Comparison of ENCODE assay signal across 21 cellular contexts in the genomic region with DNA sequence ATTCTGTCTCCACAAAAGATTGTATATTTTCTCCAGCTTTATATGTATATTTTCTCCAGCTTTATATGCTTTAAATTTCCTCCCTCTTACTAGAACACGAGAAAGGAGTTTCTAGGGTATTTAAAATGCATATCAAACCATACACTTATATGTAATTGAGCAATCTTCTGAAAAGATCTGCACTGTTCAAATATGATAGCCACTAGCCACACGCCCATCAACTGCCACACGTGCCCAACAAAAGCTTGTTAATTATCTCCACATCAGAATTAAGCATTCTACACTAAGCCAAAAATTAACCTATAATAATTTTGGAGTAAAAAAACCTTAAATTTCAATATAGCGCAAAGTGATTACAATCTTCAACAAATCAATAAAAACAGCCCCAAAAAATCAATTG. TPM values are rescaled to one million over a fixed set of nuclear protein-coding genes. Genes with fewer than 3 reads are reported as not detected.
DNase-seq lines count a peak whose midpoint lies in the region; ATAC-seq and TF ChIP-seq lines count a peak whose summit lies in the region.
"Had no signal": no experiment of that assay in that cellular context is flagged by ENCODE, and none has a peak within 500 bp of the region (broad histone marks: within the 10 kb centered on the region; RNA-seq: fewer than 3 reads in every experiment).

No MANE protein-coding gene starts in this region.

- TF ChIP-seq CTCF in Loucy (conservative IDR thresholded peaks at IDR 0.05; ENCODE audit: low read length) (no peak), osteoblast (IDR thresholded peaks at IDR 0.05; ENCODE audit: extremely low read depth, low read depth, low read length) (no peak), GM10248 (IDR thresholded peaks at IDR 0.05; ENCODE audit: control extremely low read depth, extremely low read depth, low read depth, missing control alignments) (no peak), neural progenitor cell (IDR thresholded peaks at IDR 0.05) (no peak)

- H2AFZ ChIP-seq in Loucy (ENCODE audit: low read length): no peak overlapping the region
- H2AFZ ChIP-seq in osteoblast (ENCODE audit: low read length): no peak overlapping the region
- no peak overlapping the region for H2AFZ ChIP-seq in neural progenitor cell (replicated peaks)

- H3K9ac ChIP-seq in Loucy (ENCODE audit: low read depth, low read length, poor library complexity, severe bottlenecking) (peak overlapping the region; percentile 55), neural progenitor cell (no peak overlapping the region)

- H3K36me3 ChIP-seq in Loucy (ENCODE audit: insufficient read depth, low read length) (no peaks in the 10 kb centered on the region), osteoblast (ENCODE audit: insufficient read depth, low read length) (no peaks in the 10 kb centered on the region), neural progenitor cell (no peaks in the 10 kb centered on the region)
- H3K36me3 ChIP-seq: BE2C had no signal

- peak overlapping the region; percentile 27 for H3K27ac ChIP-seq in osteoblast (ENCODE audit: low read depth, low read length)
- no peak overlapping the region for H3K27ac ChIP-seq in neural progenitor cell
- H3K27ac ChIP-seq: HL-60 had no signal

- no peak for ATAC-seq in Right ventricle myocardium inferior
- ATAC-seq: GM12878 had no signal

- H3K79me2 ChIP-seq in Loucy (ENCODE audit: insufficient read depth, low read length) (peaks cover 52% of the 10 kb centered on the region), osteoblast (ENCODE audit: insufficient read depth, low read length) (peaks cover 61% of the 10 kb centered on the region), neural progenitor cell (ENCODE audit: low read depth) (peaks cover 42% of the 10 kb centered on the region)

- H3K4me1 ChIP-seq in Loucy (ENCODE audit: insufficient read depth, low read length, poor library complexity, severe bottlenecking): peaks cover 24% of the 10 kb centered on the region
- peaks cover 13% of the 10 kb centered on the region for H3K4me1 ChIP-seq in osteoblast (ENCODE audit: insufficient read depth, low read length)
- H3K4me1 ChIP-seq in neural progenitor cell: no peaks in the 10 kb centered on the region
- H3K4me1 ChIP-seq: BE2C had no signal

- H3K9me3 Mint-ChIP-seq in neural progenitor cell: peaks cover 24% of the 10 kb centered on the region

- DNase-seq in NCI-H748 treated with DMSO at 0.1 percent for 48 hours (lab: John Stamatoyannopoulos, UW): peak; percentile 15
- DNase-seq in erythroblast (lab: John Stamatoyannopoulos, UW): peak; percentile 64 to 88
- no peak for DNase-seq in osteoblast (ENCODE audit: insufficient read length, low spot score, missing footprints)
- no peak for DNase-seq in GM10248 (ENCODE audit: extremely low spot score)
- no peak for DNase-seq in neural progenitor cell (ENCODE audit: low spot score)
- DNase-seq in Right ventricle myocardium inferior (ENCODE audit: missing footprints): no peak
- DNase-seq: ACHN; BE2C; C1 segment of cervical spinal cord; CD4-positive, CD25-positive, alpha-beta regulatory T cell; CD8-positive, alpha-beta memory T cell; COR-L47; DMS 273 treated with DMSO at 0.1 percent for 48 hours; DMS79; GF-D8; GOT3; H7; HFFc6 had no signal

- H3F3A ChIP-seq in Loucy (ENCODE audit: low read depth) (peaks cover 6% of the 10 kb centered on the region; the same call in 1 of the 2 replicates), neural progenitor cell (ENCODE audit: low read depth) (no peaks in the 10 kb centered on the region)

- CTCF ChIA-PET in GM10248 (lab: Yijun Ruan, JAX): interaction anchor here (1.2 to 1.7 kb wide), 4 partner anchors 12 to 92 kb away, joined by 3 to 4 read pairs (median 3); no protein-coding TSS in a partner anchor

- H3K4me2 ChIP-seq in Loucy (ENCODE audit: low read depth, low read length, poor library complexity, severe bottlenecking): peak overlapping the region; percentile 79
- peak overlapping the region; percentile 1 for H3K4me2 ChIP-seq in osteoblast (ENCODE audit: insufficient read depth, low read length)
- H3K4me2 ChIP-seq in neural progenitor cell: no peak overlapping the region

- H4K20me1 ChIP-seq in Loucy (ENCODE audit: insufficient read depth, low read length, poor library complexity, severe bottlenecking) (no peaks in the 10 kb centered on the region), osteoblast (ENCODE audit: insufficient read depth, low read length) (peaks cover 16% of the 10 kb centered on the region), neural progenitor cell (ENCODE audit: low read depth) (no peaks in the 10 kb centered on the region)

- H3K4me3 ChIP-seq in Loucy (ENCODE audit: low read length, poor library complexity, severe bottlenecking): peak overlapping the region; percentile 63
- no peak overlapping the region for H3K4me3 ChIP-seq in osteoblast (ENCODE audit: insufficient read depth, low read length)
- H3K4me3 ChIP-seq in neural progenitor cell: no peak overlapping the region
- H3K4me3 ChIP-seq: GM12878 had no signal

- POLR2A ChIA-PET in GM10248 (lab: Yijun Ruan, JAX): no interaction called here

- no peak overlapping the region for H3K27ac Mint-ChIP-seq in neural progenitor cell
- H3K27ac Mint-ChIP-seq: CD4-positive, CD25-positive, alpha-beta regulatory T cell; HFFc6 had no signal

- H3K27me3 Mint-ChIP-seq in neural progenitor cell (ENCODE audit: insufficient read depth, low read depth): no peaks in the 10 kb centered on the region

- peaks cover 4% of the 10 kb centered on the region for H3K36me3 Mint-ChIP-seq in neural progenitor cell
- H3K36me3 Mint-ChIP-seq: CD4-positive, CD25-positive, alpha-beta regulatory T cell had no signal

- H3K27me3 ChIP-seq in Loucy (ENCODE audit: insufficient read depth, low read length, poor library complexity, severe bottlenecking) (no peaks in the 10 kb centered on the region), osteoblast (ENCODE audit: insufficient read depth, low read length) (no peaks in the 10 kb centered on the region), neural progenitor cell (no peaks in the 10 kb centered on the region)
- H3K27me3 ChIP-seq: BE2C had no signal

- H3K4me1 Mint-ChIP-seq in neural progenitor cell: no peaks in the 10 kb centered on the region
- H3K4me1 Mint-ChIP-seq: CD4-positive, CD25-positive, alpha-beta regulatory T cell; CD8-positive, alpha-beta memory T cell had no signal

- no peak for TF ChIP-seq POLR2A in erythroblast (IDR thresholded peaks at IDR 0.05; ENCODE audit: low read length)

- no peaks in the 10 kb centered on the region for H3K9me2 ChIP-seq in Loucy (replicated peaks; ENCODE audit: low read depth, low read length)

- intact Hi-C loops in Right ventricle myocardium inferior (cut with DNase I): no loop called here

- H3K9me3 ChIP-seq in Loucy (ENCODE audit: insufficient read depth, low read depth, low read length) (no peaks in the 10 kb centered on the region), osteoblast (ENCODE audit: low read depth, low read length) (no peaks in the 10 kb centered on the region), neural progenitor cell (ENCODE audit: low read depth) (no peaks in the 10 kb centered on the region)
- H3K9me3 ChIP-seq: BE2C had no signal

- H3K4me3 Mint-ChIP-seq in neural progenitor cell: no peak overlapping the region
- H3K4me3 Mint-ChIP-seq: CD4-positive, CD25-positive, alpha-beta regulatory T cell; CD8-positive, alpha-beta memory T cell; HFFc6 had no signal

RNA-seq across cellular contexts. Expression of a gene that starts 37.9 kb away (rescaled TPM):
- total RNA-seq in osteoblast (54.3 and 56.6 TPM in 2 replicates), neural progenitor cell (ENCODE audit: low replicate concordance) (56.1 and 84.0 TPM in 2 replicates), Right ventricle myocardium inferior (13.9 TPM)

Comparison
In these comparisons a context has a peak if more than half of its experiments do, and no peak if none do; other contexts are left out.
1. DNase-seq: peak in NCI-H748 treated with DMSO at 0.1 percent for 48 hours (single experiment) and erythroblast (2 of 2); none in osteoblast (single experiment), GM10248 (single experiment), neural progenitor cell (single experiment) and Right ventricle myocardium inferior (single experiment).